Comparison of ENCODE assay signal across 9 cellular contexts in genomic region chr9:114501786-114502682, GRCh38. TPM values are rescaled to one million over a fixed set of nuclear protein-coding genes. Genes with fewer than 3 reads are reported as not detected.
DNase-seq lines count a peak whose midpoint lies in the region; ATAC-seq, FAIRE-seq and TF ChIP-seq lines count a peak whose summit lies in the region.
"Had no signal": no experiment of that assay in that cellular context is flagged by ENCODE, and none has a peak within 500 bp of the region (broad histone marks: within the 10 kb centered on the region; RNA-seq: fewer than 3 reads in every experiment).

No MANE protein-coding gene starts in this region.

- intact Hi-C loops in lower lobe of right lung (cut with DNase I): no loop called here

- peak overlapping the region; percentile 58 for H3K27ac ChIP-seq in foreskin keratinocyte
- peak overlapping the region in 1 of 2 donors; percentile 71 for H3K27ac ChIP-seq in small intestine (ENCODE audit: low read depth in 1 of 2, low read length in 1 of 2)
- H3K27ac ChIP-seq in lower lobe of right lung: no peak overlapping the region
- H3K27ac ChIP-seq: BLaER1 treated with 17β-estradiol and CSF1 and Interleukin-3, amounts not matched to agents 10 nM and 100 nM had no signal

- H3K36me3 ChIP-seq in small intestine (ENCODE audit: control insufficient read depth in 2 of 2, insufficient read depth in 2 of 2, low read length in 2 of 2) (no peaks in the 10 kb centered on the region), lower lobe of right lung (no peaks in the 10 kb centered on the region)
- H3K36me3 ChIP-seq: BLaER1 treated with 17β-estradiol and CSF1 and Interleukin-3, amounts not matched to agents 10 nM and 100 nM had no signal

- H3K27me3 ChIP-seq in foreskin keratinocyte: peaks cover 10% of the 10 kb centered on the region
- H3K27me3 ChIP-seq in small intestine (ENCODE audit: control insufficient read depth in 2 of 2, insufficient read depth in 2 of 2, low read length in 2 of 2): no peaks in the 10 kb centered on the region
- peaks cover 15% of the 10 kb centered on the region for H3K27me3 ChIP-seq in lower lobe of right lung (ENCODE audit: low read depth)

- TF ChIP-seq CTCF in foreskin keratinocyte (conservative IDR thresholded peaks at IDR 0.05) (no peak), lower lobe of right lung (IDR thresholded peaks at IDR 0.05) (no peak)

- FAIRE-seq in small intestine (lab: Jason Lieb, UNC): no peak

- 16 to 45% (median 37%) methylated on average over 12 of the region's 12 CpGs for WGBS in small intestine, 3 donors

- DNase-seq in NCI-H2227 (lab: John Stamatoyannopoulos, UW; ENCODE audit: unreplicated experiment) (peak; percentile 47), NCI-H2227 treated with DMSO at 0.1 percent for 48 hours (lab: John Stamatoyannopoulos, UW) (no peak), RKO (ENCODE audit: low spot score) (peak; percentile 71), foreskin keratinocyte (peak in 1 of 2 donors; percentile 33), small intestine (peak; percentile 35), mesenteric fat pad (ENCODE audit: low spot score) (no peak), lower lobe of right lung (no peak), CD1c-positive myeloid dendritic cell (ENCODE audit: extremely low spot score) (no peak)

- H3K4me3 ChIP-seq in small intestine (ENCODE audit: low read depth in 1 of 2, low read length in 2 of 2) (no peak overlapping the region), lower lobe of right lung (no peak overlapping the region)
- H3K4me3 ChIP-seq: BLaER1 treated with 17β-estradiol and CSF1 and Interleukin-3, amounts not matched to agents 10 nM and 100 nM had no signal

- peaks cover 15% of the 10 kb centered on the region for H3K4me1 ChIP-seq in foreskin keratinocyte
- peaks cover 0 to 2% of the 10 kb centered on the region in 2 donors for H3K4me1 ChIP-seq in small intestine (ENCODE audit: control insufficient read depth in 2 of 2, insufficient read depth in 1 of 2, low read depth in 1 of 2, low read length in 1 of 2)
- peaks cover 20% of the 10 kb centered on the region for H3K4me1 ChIP-seq in lower lobe of right lung

- H3K9me3 ChIP-seq in small intestine (ENCODE audit: control insufficient read depth, low read depth) (no peaks in the 10 kb centered on the region), lower lobe of right lung (no peaks in the 10 kb centered on the region)
- H3K9me3 ChIP-seq: BLaER1 treated with 17β-estradiol and CSF1 and Interleukin-3, amounts not matched to agents 10 nM and 100 nM had no signal

- ATAC-seq in foreskin keratinocyte (peak; percentile 27), lower lobe of right lung (no peak)

RNA-seq across cellular contexts. Expression of gene WHRN, which starts 3.2 kb away (rescaled TPM):
- total RNA-seq in foreskin keratinocyte: 2.8 and 3.4 TPM in 2 replicates
- polyA plus RNA-seq in foreskin keratinocyte: 2.0 and 2.6 TPM in 2 replicates
- 1 to 10 TPM; 2.7 to 8.6 (median 7.2) TPM for polyA plus RNA-seq in small intestine
- 5.5 TPM for total RNA-seq in mesenteric fat pad
- total RNA-seq in lower lobe of right lung: 6.2 TPM

Comparison
In these comparisons a context has a peak if more than half of its experiments do, and no peak if none do; other contexts are left out.
1. DNase-seq: peak in NCI-H2227 (single experiment), RKO (single experiment) and small intestine (single experiment); none in NCI-H2227 treated with DMSO at 0.1 percent for 48 hours (single experiment), mesenteric fat pad (single experiment), lower lobe of right lung (single experiment) and CD1c-positive myeloid dendritic cell (single experiment).